Comparison of ENCODE assay signal across 8 cellular contexts in genomic region chr5:181223729-181224389, GRCh38. TPM values are rescaled to one million over a fixed set of nuclear protein-coding genes. Genes with fewer than 3 reads are reported as not detected.
A peak's percentile ranks its signal among the peaks of the same experiment; 100 is the strongest.
DNase-seq lines count a peak whose midpoint lies in the region; ATAC-seq and TF ChIP-seq lines count a peak whose summit lies in the region.

No MANE protein-coding gene starts in this region.

- H3K9me3 ChIP-seq in Peyer's patch, result no peaks in the 10 kb centered on the region

- peak; percentile 53 to 62 for DNase-seq in activated T-cell treated with anti-CD3 and anti-CD28 coated beads, Interleukin-2, amount 50 U/mL, for 72 hours
- DNase-seq in activated T-cell treated with anti-CD3 and anti-CD28 coated beads for 4 hours (no peak), Peyer's patch (peak in 2 of 3 donors; percentile 60 to 75), naive B cell (no peak), NCI-H128 (lab: John Stamatoyannopoulos, UW; ENCODE audit: unreplicated experiment) (no peak), omental fat pad (ENCODE audit: low spot score) (no peak)
- DNase-seq in effector memory CD8-positive, alpha-beta T cell, result peak in 1 of 3 experiments; percentile 32

- TF ChIP-seq CTCF in Peyer's patch (IDR thresholded peaks at IDR 0.05) (no peak), omental fat pad (IDR thresholded peaks at IDR 0.05) (no peak)

- no peaks in the 10 kb centered on the region for H3K27me3 ChIP-seq in Peyer's patch

- H3K36me3 Mint-ChIP-seq in activated T-cell treated with anti-CD3 and anti-CD28 coated beads, Interleukin-2, amount 50 U/mL, for 72 hours (ENCODE audit: insufficient read depth in 2 of 2), result peaks cover 10% of the 10 kb centered on the region in 2 donors
- H3K36me3 Mint-ChIP-seq in effector memory CD8-positive, alpha-beta T cell (ENCODE audit: insufficient read depth), result peaks cover 68% of the 10 kb centered on the region
- no peaks in the 10 kb centered on the region for H3K36me3 Mint-ChIP-seq in naive B cell

- H3K27ac ChIP-seq in Peyer's patch, result peak overlapping the region; percentile 93 to 96 (median 94)

- peaks cover 72% of the 10 kb centered on the region for H3K4me1 Mint-ChIP-seq in activated T-cell treated with anti-CD3 and anti-CD28 coated beads, Interleukin-2, amount 50 U/mL, for 72 hours (ENCODE audit: low read depth)
- H3K4me1 Mint-ChIP-seq in effector memory CD8-positive, alpha-beta T cell (ENCODE audit: low read depth in 2 of 2), result peaks cover 41 to 44% of the 10 kb centered on the region in 2 donors
- H3K4me1 Mint-ChIP-seq in naive B cell, result peaks cover 45 to 66% (median 49%) of the 10 kb centered on the region in 3 donors

- peaks cover 0 to 9% (median 0%) of the 10 kb centered on the region in 3 donors for H3K36me3 ChIP-seq in Peyer's patch

- peak overlapping the region; percentile 86 to 98 for H3K4me3 Mint-ChIP-seq in activated T-cell treated with anti-CD3 and anti-CD28 coated beads, Interleukin-2, amount 50 U/mL, for 72 hours
- H3K4me3 Mint-ChIP-seq in effector memory CD8-positive, alpha-beta T cell, result peak overlapping the region; percentile 84 to 86
- peak overlapping the region; percentile 90 to 99 (median 97) for H3K4me3 Mint-ChIP-seq in naive B cell

- ATAC-seq in activated T-cell treated with anti-CD3 and anti-CD28 coated beads, Interleukin-2, amount 50 U/mL, for 72 hours (replicated peaks in 1 of 2), result peak; percentile 5 to 7
- no peak for ATAC-seq in effector memory CD8-positive, alpha-beta T cell (replicated peaks)
- ATAC-seq in naive B cell (ENCODE audit: low read depth in 2 of 2), result peak in 1 of 2 donors; percentile 1
- ATAC-seq in HG02763 (IDR thresholded peaks at IDR 0.05; ENCODE audit: unreplicated experiment), result no peak
- ATAC-seq in omental fat pad (ENCODE audit: low FRiP score), result no peak

- no peaks in the 10 kb centered on the region for H3K9me3 Mint-ChIP-seq in activated T-cell treated with anti-CD3 and anti-CD28 coated beads, Interleukin-2, amount 50 U/mL, for 72 hours
- no peaks in the 10 kb centered on the region for H3K9me3 Mint-ChIP-seq in effector memory CD8-positive, alpha-beta T cell
- peaks cover 0 to 10% (median 4%) of the 10 kb centered on the region in 7 donors for H3K9me3 Mint-ChIP-seq in naive B cell

- peaks cover 0 to 13% (median 4%) of the 10 kb centered on the region in 4 donors for H3K4me1 ChIP-seq in Peyer's patch

- H3K4me3 ChIP-seq in Peyer's patch, result peak overlapping the region; percentile 71 to 83 (median 79)

- H3K27me3 Mint-ChIP-seq in activated T-cell treated with anti-CD3 and anti-CD28 coated beads, Interleukin-2, amount 50 U/mL, for 72 hours (ENCODE audit: low read depth), result no peaks in the 10 kb centered on the region
- no peaks in the 10 kb centered on the region for H3K27me3 Mint-ChIP-seq in effector memory CD8-positive, alpha-beta T cell
- H3K27me3 Mint-ChIP-seq in naive B cell, result peaks cover 0 to 6% (median 4%) of the 10 kb centered on the region in 3 donors

- H3K27ac Mint-ChIP-seq in activated T-cell treated with anti-CD3 and anti-CD28 coated beads, Interleukin-2, amount 50 U/mL, for 72 hours, result peak overlapping the region; percentile 79
- H3K27ac Mint-ChIP-seq in effector memory CD8-positive, alpha-beta T cell, result peak overlapping the region; percentile 100
- peak overlapping the region; percentile 97 to 100 (median 99) for H3K27ac Mint-ChIP-seq in naive B cell

- TF ChIP-seq POLR2A in Peyer's patch (IDR thresholded peaks at IDR 0.05), result peak in 1 of 2 donors; percentile 18

RNA-seq across cellular contexts. Expression of gene TRIM41, which starts 0.8 kb away (rescaled TPM):
- 10 to 100 TPM; 42.1 to 52.1 TPM for total RNA-seq in activated T-cell treated with anti-CD3 and anti-CD28 coated beads, Interleukin-2, amount 50 U/mL, for 72 hours
- 10 to 100 TPM; 13.7 to 31.4 (median 21.8) TPM for total RNA-seq in Peyer's patch
- polyA plus RNA-seq in naive B cell (ENCODE audit: low read depth in 6 of 6), result 1 to 10 TPM in 3 of 6 donors, under 1 TPM in 3; 0.40 to 1.6 (median 1.0) TPM
- 10 to 100 TPM in 3 of 4 donors, 1 to 10 TPM in 1; 9.8 to 16.4 (median 12.6) TPM for total RNA-seq in omental fat pad

RNA-seq across cellular contexts. Expression of gene TRIM7, which starts 18.9 kb away (rescaled TPM):
- 1 to 10 TPM; 2.4 to 2.9 TPM for total RNA-seq in activated T-cell treated with anti-CD3 and anti-CD28 coated beads, Interleukin-2, amount 50 U/mL, for 72 hours
- 1 to 10 TPM in 3 of 4 donors, under 1 TPM in 1; 0.88 to 2.6 (median 2.2) TPM for total RNA-seq in Peyer's patch
- polyA plus RNA-seq in naive B cell (ENCODE audit: low read depth in 6 of 6), result under 1 TPM in 3 of 6 donors, not detected in 3; 0.09 to 0.27 (median 0.24) TPM
- 1 to 10 TPM in 2 of 4 donors, under 1 TPM in 2; 0.79 to 2.9 (median 1.1) TPM for total RNA-seq in omental fat pad

RNA-seq across cellular contexts. Expression of gene RACK1, which starts 19.8 kb away (rescaled TPM):
- 1,000 to 10,000 TPM; 3,606 to 3,662 TPM for total RNA-seq in activated T-cell treated with anti-CD3 and anti-CD28 coated beads, Interleukin-2, amount 50 U/mL, for 72 hours
- 1,000 to 10,000 TPM; 1,067 to 1,931 (median 1,321) TPM for total RNA-seq in Peyer's patch
- polyA plus RNA-seq in naive B cell (ENCODE audit: low read depth in 6 of 6), result 1,000 to 10,000 TPM; 2,383 to 2,887 (median 2,526) TPM
- total RNA-seq in omental fat pad, result 1,000 to 10,000 TPM; 1,928 to 2,385 (median 2,165) TPM

RNA-seq across cellular contexts. Expression of gene TRIM52, which starts 37.1 kb away (rescaled TPM):
- total RNA-seq in activated T-cell treated with anti-CD3 and anti-CD28 coated beads, Interleukin-2, amount 50 U/mL, for 72 hours, result 10 to 100 TPM; 19.2 to 22.7 TPM
- total RNA-seq in Peyer's patch (10 to 100 TPM; 15.6 to 23.1 (median 20.3) TPM), omental fat pad (10 to 100 TPM in 3 of 4 donors, 1 to 10 TPM in 1; 9.8 to 19.7 (median 14.5) TPM)
- polyA plus RNA-seq in naive B cell (ENCODE audit: low read depth in 6 of 6), result 10 to 100 TPM in 5 of 6 donors, 1 to 10 TPM in 1; 6.4 to 35.1 (median 27.7) TPM

Comparison
In these comparisons a context has a peak if more than half of its experiments do, and no peak if none do; other contexts are left out.
1. DNase-seq: peak in activated T-cell treated with anti-CD3 and anti-CD28 coated beads, Interleukin-2, amount 50 U/mL, for 72 hours (2 of 2) and Peyer's patch (2 of 3); none in activated T-cell treated with anti-CD3 and anti-CD28 coated beads for 4 hours (single experiment), naive B cell (single experiment), NCI-H128 (single experiment) and omental fat pad (single experiment).
2. ATAC-seq: peak in activated T-cell treated with anti-CD3 and anti-CD28 coated beads, Interleukin-2, amount 50 U/mL, for 72 hours (2 of 2); none in effector memory CD8-positive, alpha-beta T cell (single experiment), HG02763 (single experiment) and omental fat pad (single experiment).
3. Peak in every context shown above with its lines, with median percentiles within 50 percentile points of each other: H3K27ac Mint-ChIP-seq and H3K4me3 Mint-ChIP-seq.